ENCODE assay signal across 16 cellular contexts in the genomic region with DNA sequence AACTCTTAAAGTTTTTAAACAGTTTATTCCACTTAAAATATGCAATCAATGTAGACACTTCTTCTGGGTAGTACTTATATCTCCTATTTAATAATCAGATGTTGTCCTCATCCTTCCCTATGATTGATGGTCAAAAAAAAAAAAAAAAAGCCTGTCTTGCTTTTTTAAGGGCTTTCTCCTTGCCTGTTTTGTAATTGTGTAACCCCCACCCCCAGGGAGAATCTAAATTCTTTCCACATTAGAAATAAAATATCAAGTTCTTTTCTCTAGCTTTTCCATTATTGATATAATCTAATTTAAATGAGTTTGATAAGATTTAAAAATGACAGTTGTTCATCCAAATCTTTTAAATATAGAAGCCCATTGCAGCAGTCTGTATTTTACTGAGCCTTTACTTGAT.
DNase-seq lines count a peak whose midpoint lies in the region; ATAC-seq, FAIRE-seq and TF ChIP-seq lines count a peak whose summit lies in the region.
"Had no signal": no experiment of that assay in that cellular context is flagged by ENCODE, and none has a peak within 500 bp of the region (broad histone marks: within the 10 kb centered on the region; RNA-seq: fewer than 3 reads in every experiment).

No MANE protein-coding gene starts in this region.

- H3K4me1 ChIP-seq in adipocyte (ENCODE audit: control insufficient read depth, insufficient read depth, low read length) (peaks cover 21% of the 10 kb centered on the region), endothelial cell of umbilical vein (ENCODE audit: control insufficient read depth, extremely low read depth, insufficient read depth, low read length) (peaks cover 5% of the 10 kb centered on the region), tibial artery (peaks cover 0 to 45% (median 16%) of the 10 kb centered on the region in 4 donors), lower lobe of right lung (no peaks in the 10 kb centered on the region)

- H3K9me3 Mint-ChIP-seq in osteocyte (ENCODE audit: unreplicated experiment): no peaks in the 10 kb centered on the region

- CTCF ChIA-PET in endothelial cell of umbilical vein (lab: Charles Lee): interaction anchor here (0.6 to 0.9 kb wide), 2 partner anchors 253 to 1048 kb away, joined by 3 read pairs; no protein-coding TSS in a partner anchor

- no peaks in the 10 kb centered on the region for H4K20me1 ChIP-seq in endothelial cell of umbilical vein (replicated peaks; ENCODE audit: control insufficient read depth, extremely low read depth, insufficient read depth, low read length)
- H4K20me1 ChIP-seq: BLaER1 treated with 17β-estradiol and CSF1 and Interleukin-3, amounts not matched to agents 10 nM and 100 nM had no signal

- H3K36me3 Mint-ChIP-seq in osteocyte (ENCODE audit: unreplicated experiment): peaks cover 4% of the 10 kb centered on the region
- H3K36me3 Mint-ChIP-seq: CD4-positive, CD25-positive, alpha-beta regulatory T cell; IgD-negative memory B cell had no signal

- peak overlapping the region; percentile 95 for H3K27ac Mint-ChIP-seq in osteocyte (ENCODE audit: unreplicated experiment)
- H3K27ac Mint-ChIP-seq: CD4-positive, CD25-positive, alpha-beta regulatory T cell; IgD-negative memory B cell had no signal

- no peaks in the 10 kb centered on the region for H3K79me2 ChIP-seq in endothelial cell of umbilical vein (ENCODE audit: control insufficient read depth, insufficient read depth, low read length)

- H3K27me3 ChIP-seq in adipocyte (replicated peaks; ENCODE audit: control insufficient read depth, insufficient read depth, low read length) (no peaks in the 10 kb centered on the region), endothelial cell of umbilical vein (ENCODE audit: control insufficient read depth in 2 of 2, insufficient read depth in 2 of 2, low read length in 2 of 2) (no peaks in the 10 kb centered on the region), tibial artery (no peaks in the 10 kb centered on the region), lower lobe of right lung (ENCODE audit: low read depth) (no peaks in the 10 kb centered on the region)
- H3K27me3 ChIP-seq: BLaER1 treated with 17β-estradiol and CSF1 and Interleukin-3, amounts not matched to agents 10 nM and 100 nM had no signal

- H3K27me3 Mint-ChIP-seq in osteocyte (ENCODE audit: unreplicated experiment): no peaks in the 10 kb centered on the region
- H3K27me3 Mint-ChIP-seq: IgD-negative memory B cell had no signal

- ATAC-seq in HG03571 (IDR thresholded peaks at IDR 0.05; ENCODE audit: unreplicated experiment) (no peak), HG03354 (IDR thresholded peaks at IDR 0.05; ENCODE audit: poor library complexity, severe bottlenecking, unreplicated experiment) (no peak), lower lobe of right lung (no peak)

- H3K9me3 ChIP-seq in adipocyte (ENCODE audit: control insufficient read depth, low read length): no peaks in the 10 kb centered on the region
- no peaks in the 10 kb centered on the region for H3K9me3 ChIP-seq in endothelial cell of umbilical vein (replicated peaks; ENCODE audit: control insufficient read depth, insufficient read depth, low read length)
- H3K9me3 ChIP-seq in tibial artery: no peaks in the 10 kb centered on the region
- no peaks in the 10 kb centered on the region for H3K9me3 ChIP-seq in lower lobe of right lung
- H3K9me3 ChIP-seq: BLaER1 treated with 17β-estradiol and CSF1 and Interleukin-3, amounts not matched to agents 10 nM and 100 nM had no signal

- DNase-seq in adipocyte (ENCODE audit: low read depth): peak; percentile 45
- no peak for DNase-seq in endothelial cell of umbilical vein (ENCODE audit: low read depth, low spot score)
- DNase-seq in osteocyte (ENCODE audit: extremely low spot score, unreplicated experiment): no peak
- DNase-seq in tibial artery: no peak
- DNase-seq in lower lobe of right lung: no peak
- DNase-seq: 8988T; AML-193; CD4-positive, CD25-positive, alpha-beta regulatory T cell; DMS53; GF-D8; GM23248; H7 had no signal

- dilution Hi-C loops in endothelial cell of umbilical vein (cut with MboI; ENCODE audit: extremely low pct_ligation_motif_present, low sequenced_read_pairs): no loop called here

- POLR2A ChIA-PET in endothelial cell of umbilical vein (lab: Charles Lee): no interaction called here

- BruUV-seq in endothelial cell of umbilical vein (replicated peaks; lab: Mats Ljungman, UMichigan): no TSS peak

- H3K36me3 ChIP-seq in adipocyte (ENCODE audit: control insufficient read depth, insufficient read depth, low read length, severe bottlenecking) (no peaks in the 10 kb centered on the region), endothelial cell of umbilical vein (ENCODE audit: control insufficient read depth in 2 of 2, extremely low read depth in 1 of 2, insufficient read depth in 2 of 2, low read length in 2 of 2) (no peaks in the 10 kb centered on the region), tibial artery (no peaks in the 10 kb centered on the region), lower lobe of right lung (no peaks in the 10 kb centered on the region)
- H3K36me3 ChIP-seq: BLaER1 treated with 17β-estradiol and CSF1 and Interleukin-3, amounts not matched to agents 10 nM and 100 nM had no signal

- no peak for FAIRE-seq in endothelial cell of umbilical vein (lab: Jason Lieb, UNC)

- peak overlapping the region; percentile 17 for H3K4me3 Mint-ChIP-seq in osteocyte (ENCODE audit: unreplicated experiment)
- H3K4me3 Mint-ChIP-seq: CD4-positive, CD25-positive, alpha-beta regulatory T cell; IgD-negative memory B cell had no signal

- no peaks in the 10 kb centered on the region for H3K9me1 ChIP-seq in endothelial cell of umbilical vein (replicated peaks; ENCODE audit: control insufficient read depth, extremely low read depth, insufficient read depth, low read length)

- no peak for TF ChIP-seq POLR2A in endothelial cell of umbilical vein (IDR thresholded peaks at IDR 0.05; ENCODE audit: low read depth, low read length)

- no peak overlapping the region for H2AFZ ChIP-seq in endothelial cell of umbilical vein (ENCODE audit: low read depth, low read length)
- H2AFZ ChIP-seq: GM23248 had no signal

- H3K27ac ChIP-seq in endothelial cell of umbilical vein (ENCODE audit: insufficient read depth, low read depth, low read length): no peak overlapping the region
- H3K27ac ChIP-seq in tibial artery: peak overlapping the region; percentile 58 to 64
- H3K27ac ChIP-seq in lower lobe of right lung: no peak overlapping the region
- H3K27ac ChIP-seq: BLaER1 treated with 17β-estradiol and CSF1 and Interleukin-3, amounts not matched to agents 10 nM and 100 nM; GM23248 had no signal

- intact Hi-C loops in endothelial cell of umbilical vein (cut with micrococcal nuclease): no loop called here
- intact Hi-C loops in tibial artery (cut with DNase I; ENCODE audit: low total_unique reads): no loop called here
- intact Hi-C loops in lower lobe of right lung (cut with DNase I): no loop called here

- H3K4me1 Mint-ChIP-seq in osteocyte (ENCODE audit: unreplicated experiment): peaks cover 56% of the 10 kb centered on the region
- H3K4me1 Mint-ChIP-seq: CD4-positive, CD25-positive, alpha-beta regulatory T cell; IgD-negative memory B cell had no signal

- H3K4me2 ChIP-seq in endothelial cell of umbilical vein (ENCODE audit: insufficient read depth, low read length): peak overlapping the region; percentile 12
- H3K4me2 ChIP-seq: BLaER1 treated with 17β-estradiol and CSF1 and Interleukin-3, amounts not matched to agents 10 nM and 100 nM had no signal

- H3K9ac ChIP-seq in adipocyte (ENCODE audit: low read length) (peak overlapping the region; percentile 29), endothelial cell of umbilical vein (replicated peaks; ENCODE audit: extremely low read depth, insufficient read depth, low read length) (no peak overlapping the region)
- H3K9ac ChIP-seq: BLaER1 treated with 17β-estradiol and CSF1 and Interleukin-3, amounts not matched to agents 10 nM and 100 nM; GM23248 had no signal

- H3K4me3 ChIP-seq in adipocyte (ENCODE audit: low read length) (peak overlapping the region; percentile 61), endothelial cell of umbilical vein (replicated peaks in 1 of 3; ENCODE audit: insufficient read depth in 1 of 3, low read depth in 1 of 3, low read length in 3 of 3) (no peak overlapping the region), tibial artery (no peak overlapping the region), lower lobe of right lung (no peak overlapping the region)
- H3K4me3 ChIP-seq: BLaER1 treated with 17β-estradiol and CSF1 and Interleukin-3, amounts not matched to agents 10 nM and 100 nM; GM23248 had no signal

- no peak for TF ChIP-seq CTCF in endothelial cell of umbilical vein (IDR thresholded peaks at IDR 0.05; ENCODE audit: extremely low read depth in 1 of 2, insufficient read depth in 1 of 2, low read depth in 1 of 2, low read length in 2 of 2)
- no peak for TF ChIP-seq CTCF in osteocyte (IDR thresholded peaks at IDR 0.05)
- no peak for TF ChIP-seq CTCF in tibial artery (IDR thresholded peaks at IDR 0.05)
- no peak for TF ChIP-seq CTCF in lower lobe of right lung (IDR thresholded peaks at IDR 0.05)

TF ChIP-seq in endothelial cell of umbilical vein, 7 proteins besides CTCF, POLR2A, EP300 and RAD21:
- TF ChIP-seq MAX (IDR thresholded peaks at IDR 0.05; ENCODE audit: insufficient read depth, insufficient read length) (no peak), EZH2 (IDR thresholded peaks at IDR 0.05; ENCODE audit: borderline replicate concordance, low read depth, low read length, severe bottlenecking) (no peak), JUN (IDR thresholded peaks at IDR 0.05; ENCODE audit: borderline replicate concordance, insufficient read depth, insufficient read length, low read depth) (no peak), FOS (IDR thresholded peaks at IDR 0.05; ENCODE audit: borderline replicate concordance, insufficient read depth, low read length) (no peak), GATA2 (IDR thresholded peaks at IDR 0.05; ENCODE audit: insufficient read depth, insufficient read length, low read depth, low read length) (no peak), POLR2AphosphoS5 (IDR thresholded peaks at IDR 0.05; ENCODE audit: insufficient read depth, low read depth, low read length) (no peak), MYC (IDR thresholded peaks at IDR 0.05; ENCODE audit: low read depth, low read length) (no peak)

Comparison
In these comparisons a context has a peak if more than half of its experiments do, and no peak if none do; other contexts are left out.
1. H3K27ac ChIP-seq: peak in tibial artery (2 of 2); none in endothelial cell of umbilical vein (single experiment) and lower lobe of right lung (single experiment).